ENCODE assay signal across 21 cellular contexts in genomic region chr1:247378334-247379073, GRCh38.
"Had no signal": no experiment of that assay in that cellular context is flagged by ENCODE, and none has a peak within 500 bp of the region (broad histone marks: within the 10 kb centered on the region; RNA-seq: fewer than 3 reads in every experiment).

No MANE protein-coding gene starts in this region.

- DNase-seq: activated CD4-positive, alpha-beta memory T cell treated with anti-CD3 and anti-CD28 coated beads for 36 hours; activated CD4-positive, alpha-beta T cell treated with anti-CD3 and anti-CD28 coated beads for 48 hours; activated naive CD4-positive, alpha-beta T cell treated with Interleukin-2 at 50 U/mL for 16 hours; activated naive CD8-positive, alpha-beta T cell treated with anti-CD3 and anti-CD28 coated beads, Interleukin-2, amount 10 ng/mL, durations not matched to agents 7 days and 5 days; activated T-cell treated with anti-CD3 and anti-CD28 coated beads, Interleukin-2, amount 50 U/mL, for 48 hours; amniotic stem cell; cortex of kidney; erythroblast; foreskin fibroblast; kidney glomerular epithelial cell; left ventricle myocardium inferior; mammary epithelial cell; mucosa of descending colon; small intestine; stimulated activated CD4-positive, alpha-beta T cell treated with anti-CD3 and anti-CD28 coated beads, Interleukin-2, amount 100 ng/mL, for 24 hours; stimulated activated naive CD8-positive, alpha-beta T cell treated with anti-CD3 and anti-CD28 coated beads, Interleukin-15, amount 100 ng/mL, for 72 hours; T-helper 17 cell; tibial artery had no signal

- H3K9me3 ChIP-seq: left ventricle myocardium inferior, mucosa of descending colon, tibial artery had no signal

- H3K4me3 ChIP-seq: left ventricle myocardium inferior, mucosa of descending colon, tibial artery had no signal

- H3K27ac ChIP-seq: left ventricle myocardium inferior, tibial artery had no signal

- FAIRE-seq: endometrium, small intestine had no signal

- H3K27me3 ChIP-seq: tibial artery had no signal

- ATAC-seq: mucosa of descending colon; sciatic nerve; stimulated activated effector memory CD8-positive, alpha-beta T cell treated with anti-CD3 and anti-CD28 coated beads, Interleukin-12 subunit alpha, Interleukin-12 subunit beta, amount 100 ng/mL, for 72 hours; stimulated activated naive CD8-positive, alpha-beta T cell treated with anti-CD3 and anti-CD28 coated beads, Interleukin-15, amount 100 ng/mL, for 72 hours; T-helper 17 cell had no signal

- H3K36me3 ChIP-seq: left ventricle myocardium inferior, tibial artery had no signal
